24 cellular contexts compared by ENCODE assay signal in genomic region chr2:123165616-123166015, GRCh38.
"Had no signal": no experiment of that assay in that cellular context is flagged by ENCODE, and none has a peak within 500 bp of the region (broad histone marks: within the 10 kb centered on the region; RNA-seq: fewer than 3 reads in every experiment).

No MANE protein-coding gene starts in this region.

- H3K36me3 ChIP-seq: esophagus muscularis mucosa, left lung, neutrophil, pancreas, right lobe of liver, thyroid gland had no signal

- H3K9me3 ChIP-seq: neutrophil, pancreas, right lobe of liver, thyroid gland had no signal

- H3K27me3 ChIP-seq: esophagus muscularis mucosa, left lung, neutrophil, pancreas, right lobe of liver, thyroid gland had no signal

- DNase-seq: dermis blood vessel endothelial cell; effector memory CD4-positive, alpha-beta T cell; foreskin melanocyte; hypothalamus; kidney; left lung; mesenchymal stem cell; mucosa of descending colon; naive B cell; pancreas; retina; right lobe of liver; small intestine; stimulated activated CD4-positive, alpha-beta T cell treated with anti-CD3 and anti-CD28 coated beads, Interleukin-15, amount 100 ng/mL, for 24 hours; stimulated activated CD4-positive, alpha-beta T cell treated with anti-CD3 and anti-CD28 coated beads, Interleukin-4, amount 100 ng/mL, for 1 hour; stimulated activated CD8-positive, alpha-beta memory T cell treated with anti-CD3 and anti-CD28 coated beads, Interleukin-4, amount 100 ng/mL, for 48 hours; stimulated activated naive CD4-positive, alpha-beta T cell; stimulated activated naive CD8-positive, alpha-beta T cell treated with anti-CD3 and anti-CD28 coated beads, Interleukin-15, amount 100 ng/mL, for 72 hours; thyroid gland had no signal

- H3K4me3 ChIP-seq: coronary artery, esophagus muscularis mucosa, left lung, mucosa of descending colon, pancreas, right lobe of liver, thyroid gland had no signal

- ATAC-seq: left lung; mucosa of descending colon; natural killer cell treated with Interleukin-12 subunit alpha and Interleukin-12 subunit beta and Interleukin-15 and Interleukin-18, amount 100 ng/mL, for 72 hours; pancreas; right lobe of liver; stimulated activated naive CD8-positive, alpha-beta T cell treated with anti-CD3 and anti-CD28 coated beads, Interleukin-15, amount 100 ng/mL, for 72 hours had no signal

- FAIRE-seq: endothelial cell of umbilical vein, kidney, pancreas, small intestine had no signal
